ENCODE assay signal across 8 cellular contexts in genomic region chr3:50321844-50322385, GRCh38. TPM values are rescaled to one million over a fixed set of nuclear protein-coding genes. Genes with fewer than 3 reads are reported as not detected.
DNase-seq lines count a peak whose midpoint lies in the region; ATAC-seq, FAIRE-seq and TF ChIP-seq lines count a peak whose summit lies in the region.

No MANE protein-coding gene starts in this region.

- no peak for TF ChIP-seq POLR2A in thyroid gland (IDR thresholded peaks at IDR 0.05)

- H3K36me3 ChIP-seq in astrocyte (ENCODE audit: insufficient read depth, low read length) = peaks cover 13% of the 10 kb centered on the region
- H3K36me3 ChIP-seq in left lung = peaks cover 0 to 48% of the 10 kb centered on the region in 2 donors
- peaks cover 10 to 18% of the 10 kb centered on the region in 2 donors for H3K36me3 ChIP-seq in thyroid gland

- H3K27me3 ChIP-seq in astrocyte (ENCODE audit: insufficient read depth, low read length) (no peaks in the 10 kb centered on the region), left lung (no peaks in the 10 kb centered on the region), thyroid gland (no peaks in the 10 kb centered on the region)

- ATAC-seq in HG03039 (IDR thresholded peaks at IDR 0.05; ENCODE audit: unreplicated experiment) (peak; percentile 2), left lung (peak; percentile 5), GM18858 (IDR thresholded peaks at IDR 0.05; ENCODE audit: unreplicated experiment) (no peak)

- H3K27ac ChIP-seq in astrocyte (ENCODE audit: low read depth, low read length) = peak overlapping the region; percentile 100
- H3K27ac ChIP-seq in left lung = peak overlapping the region; percentile 90 to 93
- peak overlapping the region; percentile 96 to 98 (median 98) for H3K27ac ChIP-seq in thyroid gland

- H3K36me3 Mint-ChIP-seq in astrocyte (ENCODE audit: low read depth, unreplicated experiment) = peaks cover 13% of the 10 kb centered on the region

- H3K27me3 Mint-ChIP-seq in astrocyte (ENCODE audit: low read depth, unreplicated experiment) = no peaks in the 10 kb centered on the region

- 4 to 34% methylated on average over 5 to 14 of the region's 28 CpGs for WGBS in thyroid gland, 2 donors

- peak overlapping the region; percentile 93 for H3K4me2 ChIP-seq in astrocyte (ENCODE audit: low read length)

- H3K79me2 ChIP-seq in astrocyte (ENCODE audit: insufficient read depth, low read length) = peaks cover 46% of the 10 kb centered on the region

- peaks cover 18% of the 10 kb centered on the region for H3K4me1 Mint-ChIP-seq in astrocyte (ENCODE audit: low read depth, unreplicated experiment)

- no peaks in the 10 kb centered on the region for H3K9me3 ChIP-seq in astrocyte (ENCODE audit: insufficient read depth, low read depth, low read length)
- H3K9me3 ChIP-seq in left lung = no peaks in the 10 kb centered on the region
- no peaks in the 10 kb centered on the region for H3K9me3 ChIP-seq in thyroid gland

- peak overlapping the region; percentile 96 for H3K9ac ChIP-seq in astrocyte (ENCODE audit: low read length)

- TF ChIP-seq CTCF in astrocyte (IDR thresholded peaks at IDR 0.05; ENCODE audit: insufficient read depth, low read depth, low read length) = peak; percentile 7
- TF ChIP-seq CTCF in left lung (IDR thresholded peaks at IDR 0.05) = peak in 1 of 2 donors; percentile 63
- TF ChIP-seq CTCF in thyroid gland (IDR thresholded peaks at IDR 0.05) = peak in 3 of 6 experiments; percentile 23 to 48 (median 26)

- H2AFZ ChIP-seq in astrocyte (ENCODE audit: low read depth, low read length) = peak overlapping the region; percentile 73

- intact Hi-C loops in left lung (cut with DNase I) = no loop called here
- intact Hi-C loops in thyroid gland (cut with DNase I) = no loop called here

- DNase-seq in COLO668 (lab: John Stamatoyannopoulos, UW; ENCODE audit: unreplicated experiment) = peak; percentile 80
- no peak for DNase-seq in astrocyte (ENCODE audit: low read depth)
- peak in 1 of 2 donors; percentile 90 for DNase-seq in left lung
- DNase-seq in thyroid gland = peak in 1 of 2 donors; percentile 44
- DNase-seq in AG08395 (ENCODE audit: low spot score) = no peak
- no peak for DNase-seq in putamen (ENCODE audit: low spot score)

- peak overlapping the region; percentile 85 for H3K4me3 Mint-ChIP-seq in astrocyte (ENCODE audit: unreplicated experiment)

- H3K27ac Mint-ChIP-seq in astrocyte (ENCODE audit: unreplicated experiment) = no peak overlapping the region

- H3K9me3 Mint-ChIP-seq in astrocyte (ENCODE audit: unreplicated experiment) = no peaks in the 10 kb centered on the region

- H4K20me1 ChIP-seq in astrocyte (ENCODE audit: insufficient read depth, low read length) = peaks cover 37% of the 10 kb centered on the region

- no peak for FAIRE-seq in astrocyte (lab: Jason Lieb, UNC)

- H3K4me1 ChIP-seq in astrocyte (ENCODE audit: insufficient read depth, low read length) = peaks cover 24% of the 10 kb centered on the region
- peaks cover 45 to 89% of the 10 kb centered on the region in 2 donors for H3K4me1 ChIP-seq in left lung
- peaks cover 34 to 61% of the 10 kb centered on the region in 2 donors for H3K4me1 ChIP-seq in thyroid gland

- peak overlapping the region; percentile 95 for H3K4me3 ChIP-seq in astrocyte (ENCODE audit: insufficient read depth, low read depth, low read length)
- H3K4me3 ChIP-seq in left lung = peak overlapping the region; percentile 76 to 91
- peak overlapping the region; percentile 3 to 86 (median 43) for H3K4me3 ChIP-seq in thyroid gland (replicated peaks in 1 of 3)

RNA-seq across cellular contexts. Expression of gene HYAL2, which starts 0.6 kb away (rescaled TPM):
- 42.9 and 45.8 TPM in 2 replicates for total RNA-seq in astrocyte
- 100 to 1,000 TPM; 119 to 171 TPM for total RNA-seq in left lung
- 100 to 1,000 TPM; 133 to 206 (median 158) TPM for total RNA-seq in thyroid gland

RNA-seq across cellular contexts. Expression of gene TUSC2, which starts 6.1 kb away (rescaled TPM):
- total RNA-seq in astrocyte (39.5 and 41.4 TPM in 2 replicates), left lung (10 to 100 TPM; 27.8 to 29.6 TPM), thyroid gland (10 to 100 TPM; 28.7 to 63.7 (median 42.3) TPM)

RNA-seq across cellular contexts. Expression of gene HYAL1, which starts 18.5 kb away (rescaled TPM):
- total RNA-seq in astrocyte (0.27 and 0.46 TPM in 2 replicates), left lung (10 to 100 TPM; 37.5 to 41.3 TPM), thyroid gland (10 to 100 TPM in 2 of 4 donors, 1 to 10 TPM in 2; 5.8 to 13.8 (median 9.7) TPM)

RNA-seq across cellular contexts. Expression of gene RASSF1, which starts 18.7 kb away (rescaled TPM):
- total RNA-seq in astrocyte = 19.5 and 26.5 TPM in 2 replicates
- 10 to 100 TPM; 29.8 to 40.7 TPM for total RNA-seq in left lung
- 10 to 100 TPM; 18.9 to 42.6 (median 24.8) TPM for total RNA-seq in thyroid gland

RNA-seq across cellular contexts. Expression of gene HYAL3, which starts 22.7 kb away (rescaled TPM):
- total RNA-seq in astrocyte (6.3 and 6.9 TPM in 2 replicates), left lung (1 to 10 TPM; 4.5 to 4.6 TPM), thyroid gland (1 to 10 TPM; 2.7 to 6.7 (median 3.8) TPM)

Comparison
In these comparisons a context has a peak if more than half of its experiments do, and no peak if none do; other contexts are left out.
1. H3K4me3 ChIP-seq: peak in every context shown above with its lines; median percentile 95 in astrocyte; 84 in left lung; 43 in thyroid gland.